Comparison of ENCODE assay signal across 1 cellular context in the genomic region with DNA sequence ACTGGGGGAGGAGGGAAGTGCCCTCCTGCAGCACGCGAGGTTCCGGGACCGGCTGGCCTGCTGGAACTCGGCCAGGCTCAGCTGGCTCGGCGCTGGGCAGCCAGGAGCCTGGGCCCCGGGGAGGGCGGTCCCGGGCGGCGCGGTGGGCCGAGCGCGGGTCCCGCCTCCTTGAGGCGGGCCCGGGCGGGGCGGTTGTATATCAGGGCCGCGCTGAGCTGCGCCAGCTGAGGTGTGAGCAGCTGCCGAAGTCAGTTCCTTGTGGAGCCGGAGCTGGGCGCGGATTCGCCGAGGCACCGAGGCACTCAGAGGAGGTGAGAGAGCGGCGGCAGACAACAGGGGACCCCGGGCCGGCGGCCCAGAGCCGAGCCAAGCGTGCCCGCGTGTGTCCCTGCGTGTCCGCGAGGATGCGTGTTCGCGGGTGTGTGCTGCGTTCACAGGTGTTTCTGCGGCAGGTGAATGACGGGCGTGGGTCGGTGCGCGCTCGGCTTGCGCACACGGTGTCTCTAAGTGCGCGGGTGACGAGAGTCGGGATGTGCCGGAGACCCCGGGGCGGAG.
TF ChIP-seq lines count a peak whose summit lies in the region.

A gene (plus strand): TSS at position 227 of the 555 bp plus-strand sequence. CDS start 5,388 bp downstream, outside the sequence.

TF ChIP-seq in K562, 482 proteins besides CTCF, POLR2A, EP300 and RAD21 (continued from another document and continues in another):
- TF ChIP-seq MYC (IDR thresholded peaks at IDR 0.05; ENCODE audit: low read depth, low read length), result peak; percentile 53; the same call in 1 of the 2 replicates
- TF ChIP-seq MYC (CRISPR knock-in tag; IDR thresholded peaks at IDR 0.05; ENCODE audit: borderline replicate concordance, low read depth), result no peak
- TF ChIP-seq, protein P1, sequence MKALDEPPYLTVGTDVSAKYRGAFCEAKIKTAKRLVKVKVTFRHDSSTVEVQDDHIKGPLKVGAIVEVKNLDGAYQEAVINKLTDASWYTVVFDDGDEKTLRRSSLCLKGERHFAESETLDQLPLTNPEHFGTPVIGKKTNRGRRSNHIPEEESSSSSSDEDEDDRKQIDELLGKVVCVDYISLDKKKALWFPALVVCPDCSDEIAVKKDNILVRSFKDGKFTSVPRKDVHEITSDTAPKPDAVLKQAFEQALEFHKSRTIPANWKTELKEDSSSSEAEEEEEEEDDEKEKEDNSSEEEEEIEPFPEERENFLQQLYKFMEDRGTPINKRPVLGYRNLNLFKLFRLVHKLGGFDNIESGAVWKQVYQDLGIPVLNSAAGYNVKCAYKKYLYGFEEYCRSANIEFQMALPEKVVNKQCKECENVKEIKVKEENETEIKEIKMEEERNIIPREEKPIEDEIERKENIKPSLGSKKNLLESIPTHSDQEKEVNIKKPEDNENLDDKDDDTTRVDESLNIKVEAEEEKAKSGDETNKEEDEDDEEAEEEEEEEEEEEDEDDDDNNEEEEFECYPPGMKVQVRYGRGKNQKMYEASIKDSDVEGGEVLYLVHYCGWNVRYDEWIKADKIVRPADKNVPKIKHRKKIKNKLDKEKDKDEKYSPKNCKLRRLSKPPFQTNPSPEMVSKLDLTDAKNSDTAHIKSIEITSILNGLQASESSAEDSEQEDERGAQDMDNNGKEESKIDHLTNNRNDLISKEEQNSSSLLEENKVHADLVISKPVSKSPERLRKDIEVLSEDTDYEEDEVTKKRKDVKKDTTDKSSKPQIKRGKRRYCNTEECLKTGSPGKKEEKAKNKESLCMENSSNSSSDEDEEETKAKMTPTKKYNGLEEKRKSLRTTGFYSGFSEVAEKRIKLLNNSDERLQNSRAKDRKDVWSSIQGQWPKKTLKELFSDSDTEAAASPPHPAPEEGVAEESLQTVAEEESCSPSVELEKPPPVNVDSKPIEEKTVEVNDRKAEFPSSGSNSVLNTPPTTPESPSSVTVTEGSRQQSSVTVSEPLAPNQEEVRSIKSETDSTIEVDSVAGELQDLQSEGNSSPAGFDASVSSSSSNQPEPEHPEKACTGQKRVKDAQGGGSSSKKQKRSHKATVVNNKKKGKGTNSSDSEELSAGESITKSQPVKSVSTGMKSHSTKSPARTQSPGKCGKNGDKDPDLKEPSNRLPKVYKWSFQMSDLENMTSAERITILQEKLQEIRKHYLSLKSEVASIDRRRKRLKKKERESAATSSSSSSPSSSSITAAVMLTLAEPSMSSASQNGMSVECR (CRISPR knock-in tag; IDR thresholded peaks at IDR 0.05), result peak; percentile 85
- TF ChIP-seq SIRT6 (IDR thresholded peaks at IDR 0.05; ENCODE audit: low read depth, low read length), result no peak
- TF ChIP-seq DMBX1 (CRISPR knock-in tag; IDR thresholded peaks at IDR 0.05; ENCODE audit: borderline replicate concordance), result peak; percentile 53; the same call in 1 of the 2 replicates
- TF ChIP-seq ZKSCAN8 (CRISPR knock-in tag; IDR thresholded peaks at IDR 0.05), result no peak
- no peak for TF ChIP-seq POLR3A (IDR thresholded peaks at IDR 0.05; ENCODE audit: borderline replicate concordance, extremely low read depth, insufficient read depth, insufficient read length)
- no peak for TF ChIP-seq MCM2 (IDR thresholded peaks at IDR 0.05; ENCODE audit: low read depth)
- TF ChIP-seq KLF6 (CRISPR knock-in tag; IDR thresholded peaks at IDR 0.05; ENCODE audit: borderline replicate concordance), result no peak
- TF ChIP-seq, protein P2, sequence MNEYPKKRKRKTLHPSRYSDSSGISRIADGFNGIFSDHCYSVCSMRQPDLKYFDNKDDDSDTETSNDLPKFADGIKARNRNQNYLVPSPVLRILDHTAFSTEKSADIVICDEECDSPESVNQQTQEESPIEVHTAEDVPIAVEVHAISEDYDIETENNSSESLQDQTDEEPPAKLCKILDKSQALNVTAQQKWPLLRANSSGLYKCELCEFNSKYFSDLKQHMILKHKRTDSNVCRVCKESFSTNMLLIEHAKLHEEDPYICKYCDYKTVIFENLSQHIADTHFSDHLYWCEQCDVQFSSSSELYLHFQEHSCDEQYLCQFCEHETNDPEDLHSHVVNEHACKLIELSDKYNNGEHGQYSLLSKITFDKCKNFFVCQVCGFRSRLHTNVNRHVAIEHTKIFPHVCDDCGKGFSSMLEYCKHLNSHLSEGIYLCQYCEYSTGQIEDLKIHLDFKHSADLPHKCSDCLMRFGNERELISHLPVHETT (CRISPR knock-in tag; conservative IDR thresholded peaks at IDR 0.05 in 1 of 2, IDR thresholded peaks at IDR 0.05 in 1 of 2), result 0 out of 4 replicates have a peak, but pooled peaks of 1 of the 2 experiments have one; percentile 39
- TF ChIP-seq SIX5 (IDR thresholded peaks at IDR 0.05; ENCODE audit: borderline replicate concordance in 1 of 2, insufficient read depth in 1 of 2, low read depth in 1 of 2, low read length in 2 of 2), result no peak
- 0 out of 2 replicates have a peak, but pooled peaks have one; percentile 51 for TF ChIP-seq FOXJ2 (tag; IDR thresholded peaks at IDR 0.05)
- TF ChIP-seq CEBPG (CRISPR knock-in tag; IDR thresholded peaks at IDR 0.05), result no peak
- TF ChIP-seq CEBPG (tag; conservative IDR thresholded peaks at IDR 0.05 in 1 of 2, IDR thresholded peaks at IDR 0.05 in 1 of 2), result no peak
- peak; percentile 87 to 89 for TF ChIP-seq NRF1 (conservative IDR thresholded peaks at IDR 0.05 in 1 of 2, IDR thresholded peaks at IDR 0.05 in 1 of 2)
- TF ChIP-seq BHLHE40 (IDR thresholded peaks at IDR 0.05; ENCODE audit: low read length), result peak; percentile 87
- peak; percentile 51 for TF ChIP-seq CHD1 (IDR thresholded peaks at IDR 0.05; ENCODE audit: low read length)
- no peak for TF ChIP-seq ZNF766 (CRISPR knock-in tag; conservative IDR thresholded peaks at IDR 0.05)
- TF ChIP-seq SPI1 (IDR thresholded peaks at IDR 0.05; ENCODE audit: borderline replicate concordance, low read depth, low read length), result 0 out of 2 replicates have a peak, but pooled peaks have one; percentile 51
- peak; percentile 62; the same call in 1 of the 2 replicates for TF ChIP-seq ZEB2 (IDR thresholded peaks at IDR 0.05)
- peak; percentile 63 for TF ChIP-seq TAF1 (IDR thresholded peaks at IDR 0.05; ENCODE audit: control insufficient read depth, extremely low read depth, insufficient read depth, low read length, severe bottlenecking)
- TF ChIP-seq, protein P3, sequence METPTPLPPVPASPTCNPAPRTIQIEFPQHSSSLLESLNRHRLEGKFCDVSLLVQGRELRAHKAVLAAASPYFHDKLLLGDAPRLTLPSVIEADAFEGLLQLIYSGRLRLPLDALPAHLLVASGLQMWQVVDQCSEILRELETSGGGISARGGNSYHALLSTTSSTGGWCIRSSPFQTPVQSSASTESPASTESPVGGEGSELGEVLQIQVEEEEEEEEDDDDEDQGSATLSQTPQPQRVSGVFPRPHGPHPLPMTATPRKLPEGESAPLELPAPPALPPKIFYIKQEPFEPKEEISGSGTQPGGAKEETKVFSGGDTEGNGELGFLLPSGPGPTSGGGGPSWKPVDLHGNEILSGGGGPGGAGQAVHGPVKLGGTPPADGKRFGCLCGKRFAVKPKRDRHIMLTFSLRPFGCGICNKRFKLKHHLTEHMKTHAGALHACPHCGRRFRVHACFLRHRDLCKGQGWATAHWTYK (CRISPR knock-in tag; IDR thresholded peaks at IDR 0.05), result peak; percentile 25; the same call in 1 of the 2 replicates
- peak; percentile 87 for TF ChIP-seq CXXC5 (CRISPR knock-in tag; IDR thresholded peaks at IDR 0.05)
- TF ChIP-seq SAFB (IDR thresholded peaks at IDR 0.05; ENCODE audit: borderline replicate concordance, low read depth, low read length), result peak; percentile 99
- TF ChIP-seq KLF1 (tag; IDR thresholded peaks at IDR 0.05), result no peak
- peak; percentile 85 for TF ChIP-seq KDM5B (IDR thresholded peaks at IDR 0.05; ENCODE audit: insufficient replicate concordance, low read depth, low read length)
- TF ChIP-seq, protein P4, sequence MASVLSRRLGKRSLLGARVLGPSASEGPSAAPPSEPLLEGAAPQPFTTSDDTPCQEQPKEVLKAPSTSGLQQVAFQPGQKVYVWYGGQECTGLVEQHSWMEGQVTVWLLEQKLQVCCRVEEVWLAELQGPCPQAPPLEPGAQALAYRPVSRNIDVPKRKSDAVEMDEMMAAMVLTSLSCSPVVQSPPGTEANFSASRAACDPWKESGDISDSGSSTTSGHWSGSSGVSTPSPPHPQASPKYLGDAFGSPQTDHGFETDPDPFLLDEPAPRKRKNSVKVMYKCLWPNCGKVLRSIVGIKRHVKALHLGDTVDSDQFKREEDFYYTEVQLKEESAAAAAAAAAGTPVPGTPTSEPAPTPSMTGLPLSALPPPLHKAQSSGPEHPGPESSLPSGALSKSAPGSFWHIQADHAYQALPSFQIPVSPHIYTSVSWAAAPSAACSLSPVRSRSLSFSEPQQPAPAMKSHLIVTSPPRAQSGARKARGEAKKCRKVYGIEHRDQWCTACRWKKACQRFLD (CRISPR knock-in tag; IDR thresholded peaks at IDR 0.05), result no peak
- no peak for TF ChIP-seq HMG20B (CRISPR knock-in tag; IDR thresholded peaks at IDR 0.05)
- no peak for TF ChIP-seq KLF16 (IDR thresholded peaks at IDR 0.05)
- TF ChIP-seq OTX1 (CRISPR knock-in tag; IDR thresholded peaks at IDR 0.05), result no peak
- no peak for TF ChIP-seq NR4A1 (CRISPR knock-in tag; IDR thresholded peaks at IDR 0.05)
- no peak for TF ChIP-seq NR4A1 (tag; IDR thresholded peaks at IDR 0.05)
- TF ChIP-seq, protein P5, sequence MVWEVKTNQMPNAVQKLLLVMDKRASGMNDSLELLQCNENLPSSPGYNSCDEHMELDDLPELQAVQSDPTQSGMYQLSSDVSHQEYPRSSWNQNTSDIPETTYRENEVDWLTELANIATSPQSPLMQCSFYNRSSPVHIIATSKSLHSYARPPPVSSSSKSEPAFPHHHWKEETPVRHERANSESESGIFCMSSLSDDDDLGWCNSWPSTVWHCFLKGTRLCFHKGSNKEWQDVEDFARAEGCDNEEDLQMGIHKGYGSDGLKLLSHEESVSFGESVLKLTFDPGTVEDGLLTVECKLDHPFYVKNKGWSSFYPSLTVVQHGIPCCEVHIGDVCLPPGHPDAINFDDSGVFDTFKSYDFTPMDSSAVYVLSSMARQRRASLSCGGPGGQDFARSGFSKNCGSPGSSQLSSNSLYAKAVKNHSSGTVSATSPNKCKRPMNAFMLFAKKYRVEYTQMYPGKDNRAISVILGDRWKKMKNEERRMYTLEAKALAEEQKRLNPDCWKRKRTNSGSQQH (CRISPR knock-in tag; IDR thresholded peaks at IDR 0.05), result 0 out of 2 replicates have a peak, but pooled peaks have one; percentile 36
- TF ChIP-seq, protein P6, sequence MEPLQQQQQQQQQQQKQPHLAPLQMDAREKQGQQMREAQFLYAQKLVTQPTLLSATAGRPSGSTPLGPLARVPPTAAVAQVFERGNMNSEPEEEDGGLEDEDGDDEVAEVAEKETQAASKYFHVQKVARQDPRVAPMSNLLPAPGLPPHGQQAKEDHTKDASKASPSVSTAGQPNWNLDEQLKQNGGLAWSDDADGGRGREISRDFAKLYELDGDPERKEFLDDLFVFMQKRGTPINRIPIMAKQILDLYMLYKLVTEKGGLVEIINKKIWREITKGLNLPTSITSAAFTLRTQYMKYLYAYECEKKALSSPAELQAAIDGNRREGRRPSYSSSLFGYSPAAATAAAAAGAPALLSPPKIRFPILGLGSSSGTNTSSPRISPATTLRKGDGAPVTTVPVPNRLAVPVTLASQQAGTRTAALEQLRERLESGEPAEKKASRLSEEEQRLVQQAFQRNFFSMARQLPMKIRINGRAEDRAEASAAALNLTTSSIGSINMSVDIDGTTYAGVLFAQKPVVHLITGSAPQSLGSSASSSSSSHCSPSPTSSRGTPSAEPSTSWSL (CRISPR knock-in tag; IDR thresholded peaks at IDR 0.05; ENCODE audit: borderline replicate concordance), result 0 out of 2 replicates have a peak, but pooled peaks have one; percentile 37
- TF ChIP-seq ATF1 (CRISPR knock-in tag; IDR thresholded peaks at IDR 0.05), result no peak
- peak; percentile 42; the same call in 1 of the 2 replicates for TF ChIP-seq ATF1 (tag; IDR thresholded peaks at IDR 0.05)
- TF ChIP-seq MECOM (CRISPR knock-in tag; IDR thresholded peaks at IDR 0.05), result no peak
- no peak for TF ChIP-seq ETS2 (tag; IDR thresholded peaks at IDR 0.05; ENCODE audit: borderline replicate concordance, poor library complexity, severe bottlenecking)
- TF ChIP-seq HNRNPK (IDR thresholded peaks at IDR 0.05; ENCODE audit: low read depth, low read length, poor library complexity, severe bottlenecking), result peak; percentile 93
- no peak for TF ChIP-seq EWSR1 (IDR thresholded peaks at IDR 0.05; ENCODE audit: borderline replicate concordance, low read depth, partially characterized antibody)
- TF ChIP-seq ZBTB7A (IDR thresholded peaks at IDR 0.05; ENCODE audit: borderline replicate concordance, control insufficient read depth, low read depth, low read length), result peak; percentile 53; the same call in 1 of the 2 replicates
- no peak for TF ChIP-seq FOXA1 (IDR thresholded peaks at IDR 0.05; ENCODE audit: borderline replicate concordance)
- no peak for TF ChIP-seq MEF2A (IDR thresholded peaks at IDR 0.05; ENCODE audit: control insufficient read depth, low read depth, low read length)
- TF ChIP-seq BDP1 (IDR thresholded peaks at IDR 0.05; ENCODE audit: insufficient read depth, insufficient read length), result no peak
- TF ChIP-seq SETDB1 (IDR thresholded peaks at IDR 0.05; ENCODE audit: low read length), result no peak
- TF ChIP-seq ATF7 (IDR thresholded peaks at IDR 0.05), result 0 out of 2 replicates have a peak, but pooled peaks have one; percentile 26
- TF ChIP-seq L3MBTL2 (IDR thresholded peaks at IDR 0.05), result peak; percentile 97
- 0 out of 2 replicates have a peak, but pooled peaks have one; percentile 61 for TF ChIP-seq FOXP1 (CRISPR knock-in tag; IDR thresholded peaks at IDR 0.05)
- TF ChIP-seq TBP (optimal IDR thresholded peaks at IDR 0.05; ENCODE audit: low read depth, low read length), result peak; percentile 45
- TF ChIP-seq, protein P7, sequence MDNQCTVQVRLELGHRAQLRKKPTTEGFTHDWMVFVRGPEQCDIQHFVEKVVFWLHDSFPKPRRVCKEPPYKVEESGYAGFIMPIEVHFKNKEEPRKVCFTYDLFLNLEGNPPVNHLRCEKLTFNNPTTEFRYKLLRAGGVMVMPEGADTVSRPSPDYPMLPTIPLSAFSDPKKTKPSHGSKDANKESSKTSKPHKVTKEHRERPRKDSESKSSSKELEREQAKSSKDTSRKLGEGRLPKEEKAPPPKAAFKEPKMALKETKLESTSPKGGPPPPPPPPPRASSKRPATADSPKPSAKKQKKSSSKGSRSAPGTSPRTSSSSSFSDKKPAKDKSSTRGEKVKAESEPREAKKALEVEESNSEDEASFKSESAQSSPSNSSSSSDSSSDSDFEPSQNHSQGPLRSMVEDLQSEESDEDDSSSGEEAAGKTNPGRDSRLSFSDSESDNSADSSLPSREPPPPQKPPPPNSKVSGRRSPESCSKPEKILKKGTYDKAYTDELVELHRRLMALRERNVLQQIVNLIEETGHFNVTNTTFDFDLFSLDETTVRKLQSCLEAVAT (IDR thresholded peaks at IDR 0.05), result peak in 1 of 2 experiments; percentile 48; a peak in 1 of 4 replicates
- TF ChIP-seq ZFPM2 (CRISPR knock-in tag; IDR thresholded peaks at IDR 0.05), result no peak
- TF ChIP-seq GTF2A2 (tag; IDR thresholded peaks at IDR 0.05), result peak; percentile 67
- TF ChIP-seq, protein P8, sequence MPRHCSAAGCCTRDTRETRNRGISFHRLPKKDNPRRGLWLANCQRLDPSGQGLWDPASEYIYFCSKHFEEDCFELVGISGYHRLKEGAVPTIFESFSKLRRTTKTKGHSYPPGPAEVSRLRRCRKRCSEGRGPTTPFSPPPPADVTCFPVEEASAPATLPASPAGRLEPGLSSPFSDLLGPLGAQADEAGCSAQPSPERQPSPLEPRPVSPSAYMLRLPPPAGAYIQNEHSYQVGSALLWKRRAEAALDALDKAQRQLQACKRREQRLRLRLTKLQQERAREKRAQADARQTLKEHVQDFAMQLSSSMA (CRISPR knock-in tag; IDR thresholded peaks at IDR 0.05), result 0 out of 2 replicates have a peak, but pooled peaks have one; percentile 17
- TF ChIP-seq SMAD4 (CRISPR knock-in tag; conservative IDR thresholded peaks at IDR 0.05), result no peak; the same call in none of the 2 replicates
- peak; percentile 69; the same call in 1 of the 2 replicates for TF ChIP-seq GATAD2A (IDR thresholded peaks at IDR 0.05)
- TF ChIP-seq POLR2AphosphoS5 (IDR thresholded peaks at IDR 0.05; ENCODE audit: control insufficient read depth, insufficient read depth, low read depth, low read length), result peak; percentile 72
